ENCODE assay signal across 10 cellular contexts in genomic region chr6:98831057-98832031, GRCh38. TPM values are rescaled to one million over a fixed set of nuclear protein-coding genes. Genes with fewer than 3 reads are reported as not detected.
DNase-seq lines count a peak whose midpoint lies in the region; ATAC-seq lines count a peak whose summit lies in the region.
"Had no signal": no experiment of that assay in that cellular context is flagged by ENCODE, and none has a peak within 500 bp of the region (broad histone marks: within the 10 kb centered on the region; RNA-seq: fewer than 3 reads in every experiment).

No MANE protein-coding gene starts in this region.

- no peak for DNase-seq in activated naive CD4-positive, alpha-beta T cell treated with anti-CD3 and anti-CD28 coated beads, Interleukin-2, amount 50 U/mL, for 72 hours (ENCODE audit: low spot score in 2 of 2)
- DNase-seq in T-cell, result no peak
- DNase-seq in stimulated activated naive CD8-positive, alpha-beta T cell treated with anti-CD3 and anti-CD28 coated beads, Interleukin-15, amount 100 ng/mL, for 72 hours, result peak in 1 of 2 donors; percentile 28
- DNase-seq in T-helper 9 cell, result no peak
- no peak for DNase-seq in stimulated activated CD4-positive, alpha-beta T cell treated with anti-CD3 and anti-CD28 coated beads, Interleukin-2, amount 100 ng/mL, for 24 hours
- no peak for DNase-seq in kidney glomerular epithelial cell (lab: John Stamatoyannopoulos, UW)
- DNase-seq: upper lobe of right lung had no signal

- H3K27me3 Mint-ChIP-seq in activated naive CD4-positive, alpha-beta T cell treated with anti-CD3 and anti-CD28 coated beads, Interleukin-2, amount 50 U/mL, for 24 hours, result peaks cover 67% of the 10 kb centered on the region
- H3K27me3 Mint-ChIP-seq in T-cell, result peaks cover 77% of the 10 kb centered on the region in 2 donors
- H3K27me3 Mint-ChIP-seq in stimulated activated naive CD8-positive, alpha-beta T cell treated with anti-CD3 and anti-CD28 coated beads, Interleukin-15, amount 100 ng/mL, for 72 hours, result peaks cover 97% of the 10 kb centered on the region

- H3K4me1 Mint-ChIP-seq in activated naive CD4-positive, alpha-beta T cell treated with anti-CD3 and anti-CD28 coated beads, Interleukin-2, amount 50 U/mL, for 24 hours, result peaks cover 47% of the 10 kb centered on the region
- peaks cover 51 to 57% (median 57%) of the 10 kb centered on the region in 3 donors for H3K4me1 Mint-ChIP-seq in T-cell
- peaks cover 79% of the 10 kb centered on the region for H3K4me1 Mint-ChIP-seq in stimulated activated naive CD8-positive, alpha-beta T cell treated with anti-CD3 and anti-CD28 coated beads, Interleukin-15, amount 100 ng/mL, for 72 hours

- no peaks in the 10 kb centered on the region for H3K36me3 Mint-ChIP-seq in activated naive CD4-positive, alpha-beta T cell treated with anti-CD3 and anti-CD28 coated beads, Interleukin-2, amount 50 U/mL, for 24 hours
- peaks cover 11 to 12% of the 10 kb centered on the region in 2 donors for H3K36me3 Mint-ChIP-seq in activated naive CD4-positive, alpha-beta T cell treated with anti-CD3 and anti-CD28 coated beads, Interleukin-2, amount 50 U/mL, for 72 hours
- no peaks in the 10 kb centered on the region for H3K36me3 Mint-ChIP-seq in T-cell

- POLR2A ChIA-PET in T-cell (lab: Charles Lee), result no interaction called here

- peak overlapping the region; percentile 44 for H3K4me3 ChIP-seq in iPS-18c (ENCODE audit: insufficient read depth, low read depth, low read length)

- H3K9me3 Mint-ChIP-seq in activated naive CD4-positive, alpha-beta T cell treated with anti-CD3 and anti-CD28 coated beads, Interleukin-2, amount 50 U/mL, for 24 hours, result no peaks in the 10 kb centered on the region
- H3K9me3 Mint-ChIP-seq in activated naive CD4-positive, alpha-beta T cell treated with anti-CD3 and anti-CD28 coated beads, Interleukin-2, amount 50 U/mL, for 72 hours, result no peaks in the 10 kb centered on the region
- H3K9me3 Mint-ChIP-seq in T-cell, result no peaks in the 10 kb centered on the region
- H3K9me3 Mint-ChIP-seq in stimulated activated naive CD8-positive, alpha-beta T cell treated with anti-CD3 and anti-CD28 coated beads, Interleukin-15, amount 100 ng/mL, for 72 hours, result no peaks in the 10 kb centered on the region

- peak overlapping the region; percentile 63 for H3K4me3 Mint-ChIP-seq in activated naive CD4-positive, alpha-beta T cell treated with anti-CD3 and anti-CD28 coated beads, Interleukin-2, amount 50 U/mL, for 24 hours
- H3K4me3 Mint-ChIP-seq in T-cell, result peak overlapping the region; percentile 41 to 94 (median 48)
- H3K4me3 Mint-ChIP-seq in stimulated activated naive CD8-positive, alpha-beta T cell treated with anti-CD3 and anti-CD28 coated beads, Interleukin-15, amount 100 ng/mL, for 72 hours, result peak overlapping the region; percentile 61 to 78

- no peak for ATAC-seq in activated naive CD4-positive, alpha-beta T cell treated with anti-CD3 and anti-CD28 coated beads, Interleukin-2, amount 50 U/mL, for 72 hours
- ATAC-seq in T-cell (replicated peaks in 1 of 4), result no peak
- no peak for ATAC-seq in stimulated activated naive CD8-positive, alpha-beta T cell treated with anti-CD3 and anti-CD28 coated beads, Interleukin-15, amount 100 ng/mL, for 72 hours
- ATAC-seq: upper lobe of right lung had no signal

- no peak overlapping the region for H3K27ac Mint-ChIP-seq in activated naive CD4-positive, alpha-beta T cell treated with anti-CD3 and anti-CD28 coated beads, Interleukin-2, amount 50 U/mL, for 24 hours
- H3K27ac Mint-ChIP-seq in activated naive CD4-positive, alpha-beta T cell treated with anti-CD3 and anti-CD28 coated beads, Interleukin-2, amount 50 U/mL, for 72 hours, result peak overlapping the region in 1 of 2 donors; percentile 36
- no peak overlapping the region for H3K27ac Mint-ChIP-seq in T-cell
- H3K27ac Mint-ChIP-seq in stimulated activated naive CD8-positive, alpha-beta T cell treated with anti-CD3 and anti-CD28 coated beads, Interleukin-15, amount 100 ng/mL, for 72 hours, result no peak overlapping the region

- CTCF ChIA-PET in T-cell (lab: Charles Lee), result interaction anchor here in 1 of 2 donors (0.6 to 0.7 kb wide), 2 partner anchors 14 to 114 kb away, joined by 5 to 7 read pairs; no protein-coding TSS in a partner anchor

- H3K9me3 ChIP-seq in iPS-18c (ENCODE audit: control insufficient read depth, insufficient read depth, low read length), result no peaks in the 10 kb centered on the region
- H3K9me3 ChIP-seq: upper lobe of right lung had no signal

RNA-seq across cellular contexts. Expression of gene POU3F2, which starts 3.0 kb away (rescaled TPM):
- not detected for total RNA-seq in activated naive CD4-positive, alpha-beta T cell treated with anti-CD3 and anti-CD28 coated beads, Interleukin-2, amount 50 U/mL, for 72 hours
- not detected for total RNA-seq in T-cell
- total RNA-seq: LHCN-M2, upper lobe of right lung had no signal
